In the genomic region with DNA sequence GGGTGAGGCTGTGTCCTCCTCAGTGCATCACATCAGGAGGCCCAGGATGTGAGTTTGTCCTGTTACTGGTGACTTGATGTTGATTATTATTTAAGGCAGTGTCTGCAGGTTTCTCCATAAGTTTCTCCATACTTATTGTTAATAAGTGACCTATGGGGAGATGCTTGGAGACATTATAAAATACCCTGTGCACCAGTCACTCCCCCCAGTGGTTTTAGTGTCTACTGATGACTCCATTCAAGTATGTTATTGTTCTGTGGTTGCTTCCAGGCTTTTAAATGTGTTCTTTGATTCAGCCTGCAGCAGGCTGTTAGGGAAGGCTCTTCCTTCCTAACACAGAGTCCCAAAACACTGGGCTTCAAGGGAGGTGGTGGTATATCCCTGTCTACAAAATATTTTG, we compare ENCODE assay signal across 21 cellular contexts. TPM values are rescaled to one million over a fixed set of nuclear protein-coding genes. Genes with fewer than 3 reads are reported as not detected.
DNase-seq lines count a peak whose midpoint lies in the region; FAIRE-seq and TF ChIP-seq lines count a peak whose summit lies in the region.
"Had no signal": no experiment of that assay in that cellular context is flagged by ENCODE, and none has a peak within 500 bp of the region (broad histone marks: within the 10 kb centered on the region; RNA-seq: fewer than 3 reads in every experiment).

No MANE protein-coding gene starts in this region.

- H3K4me1 ChIP-seq in astrocyte (ENCODE audit: insufficient read depth, low read length), result no peaks in the 10 kb centered on the region
- H3K4me1 ChIP-seq: SJCRH30 had no signal

- H3K27me3 ChIP-seq in astrocyte (ENCODE audit: insufficient read depth, low read length), result peaks cover 2% of the 10 kb centered on the region
- H3K27me3 ChIP-seq: BLaER1 had no signal

- no peak for FAIRE-seq in astrocyte (lab: Jason Lieb, UNC)
- FAIRE-seq: D721Med, GM12892, H1, HepG2 had no signal

- TF ChIP-seq CTCF in GM13977 (IDR thresholded peaks at IDR 0.05; ENCODE audit: extremely low read depth, insufficient read depth, missing control alignments), result no peak
- TF ChIP-seq CTCF in astrocyte (IDR thresholded peaks at IDR 0.05; ENCODE audit: insufficient read depth, low read depth, low read length), result no peak
- no peak for TF ChIP-seq CTCF in GM13976 (IDR thresholded peaks at IDR 0.05; ENCODE audit: borderline replicate concordance, control extremely low read depth, extremely low read depth, insufficient read depth, missing control alignments)

- no peak overlapping the region for H3K4me3 Mint-ChIP-seq in astrocyte (ENCODE audit: unreplicated experiment)
- H3K4me3 Mint-ChIP-seq: CD8-positive, alpha-beta T cell had no signal

- no peaks in the 10 kb centered on the region for H3K36me3 ChIP-seq in astrocyte (ENCODE audit: insufficient read depth, low read length)
- H3K36me3 ChIP-seq: BLaER1, SJCRH30 had no signal

- no peak overlapping the region for H2AFZ ChIP-seq in astrocyte (ENCODE audit: low read depth, low read length)

- no peak overlapping the region for H3K9ac ChIP-seq in astrocyte (ENCODE audit: low read length)
- H3K9ac ChIP-seq: BLaER1, KMS-11 had no signal

- no peaks in the 10 kb centered on the region for H3K9me3 Mint-ChIP-seq in astrocyte (ENCODE audit: unreplicated experiment)
- H3K9me3 Mint-ChIP-seq: CD8-positive, alpha-beta T cell had no signal

- H3K36me3 Mint-ChIP-seq in astrocyte (ENCODE audit: low read depth, unreplicated experiment), result no peaks in the 10 kb centered on the region
- H3K36me3 Mint-ChIP-seq: CD8-positive, alpha-beta T cell had no signal

- in situ Hi-C loops in GM13977 (cut with MboI; ENCODE audit: low pct_unique_long_range_greater_than_20kb, low sequenced_read_pairs, unreplicated experiment) (no loop called here), GM13976 (cut with MboI; ENCODE audit: low sequenced_read_pairs, unreplicated experiment) (no loop called here)

- no peak overlapping the region for H3K27ac ChIP-seq in astrocyte (ENCODE audit: low read depth, low read length)
- H3K27ac ChIP-seq: BLaER1, KMS-11, SJCRH30 had no signal

- H3K79me2 ChIP-seq in astrocyte (ENCODE audit: insufficient read depth, low read length), result no peaks in the 10 kb centered on the region

- no peaks in the 10 kb centered on the region for H3K9me3 ChIP-seq in astrocyte (ENCODE audit: insufficient read depth, low read depth, low read length)
- H3K9me3 ChIP-seq: BLaER1, SJCRH30 had no signal

- H3K4me2 ChIP-seq in astrocyte (ENCODE audit: low read length), result no peak overlapping the region
- H3K4me2 ChIP-seq: BLaER1, KMS-11 had no signal

- peak overlapping the region; percentile 10 for H3K27ac Mint-ChIP-seq in astrocyte (ENCODE audit: unreplicated experiment)
- H3K27ac Mint-ChIP-seq: CD8-positive, alpha-beta T cell had no signal

- H4K20me1 ChIP-seq in astrocyte (ENCODE audit: insufficient read depth, low read length), result no peaks in the 10 kb centered on the region
- H4K20me1 ChIP-seq: BLaER1 had no signal

- peaks cover 6% of the 10 kb centered on the region for H3K4me1 Mint-ChIP-seq in astrocyte (ENCODE audit: low read depth, unreplicated experiment)

- peaks cover 3% of the 10 kb centered on the region for H3K27me3 Mint-ChIP-seq in astrocyte (ENCODE audit: low read depth, unreplicated experiment)

- H3K4me3 ChIP-seq in astrocyte (ENCODE audit: insufficient read depth, low read depth, low read length), result no peak overlapping the region
- H3K4me3 ChIP-seq: BLaER1, SJCRH30 had no signal

- DNase-seq in GM13977 (ENCODE audit: low spot score), result peak; percentile 4
- DNase-seq in astrocyte (ENCODE audit: low read depth), result no peak
- peak; percentile 36 for DNase-seq in hepatic stellate cell (ENCODE audit: low spot score)
- peak; percentile 18 for DNase-seq in stromal cell of bone marrow (ENCODE audit: low read depth)
- DNase-seq in NCI-H2081 (lab: John Stamatoyannopoulos, UW), result no peak
- DNase-seq in NCI-H128 (lab: John Stamatoyannopoulos, UW; ENCODE audit: unreplicated experiment), result no peak
- DNase-seq in iPS-NIHi7 (ENCODE audit: extremely low spot score), result no peak
- no peak for DNase-seq in GM13976 (ENCODE audit: low spot score)
- DNase-seq: CD8-positive, alpha-beta T cell; DND-41; NCI-H1048; NCI-H345; OCI-M1; SJCRH30 had no signal

RNA-seq across cellular contexts. Expression of gene CST3, which starts 14.6 kb away (rescaled TPM):
- total RNA-seq in astrocyte, result 316 and 355 TPM in 2 replicates

RNA-seq across cellular contexts. Expression of gene CST4, which starts 36.5 kb away (rescaled TPM):
- not detected in 2 replicates for total RNA-seq in astrocyte
- total RNA-seq: CD8-positive, alpha-beta T cell; H1; HepG2; MCF 10A; SJCRH30 had no signal

RNA-seq across cellular contexts. Expression of gene CST9, which starts 46.7 kb away (rescaled TPM):
- total RNA-seq in astrocyte, result not detected in 2 replicates
- total RNA-seq: CD8-positive, alpha-beta T cell; MCF 10A; SJCRH30 had no signal

Comparison
In these comparisons a context has a peak if more than half of its experiments do, and no peak if none do; other contexts are left out.
1. DNase-seq: peak in GM13977 (single experiment), hepatic stellate cell (single experiment) and stromal cell of bone marrow (single experiment); none in astrocyte (single experiment), NCI-H2081 (0 of 2), NCI-H128 (single experiment), iPS-NIHi7 (single experiment) and GM13976 (single experiment).